In the genomic region with DNA sequence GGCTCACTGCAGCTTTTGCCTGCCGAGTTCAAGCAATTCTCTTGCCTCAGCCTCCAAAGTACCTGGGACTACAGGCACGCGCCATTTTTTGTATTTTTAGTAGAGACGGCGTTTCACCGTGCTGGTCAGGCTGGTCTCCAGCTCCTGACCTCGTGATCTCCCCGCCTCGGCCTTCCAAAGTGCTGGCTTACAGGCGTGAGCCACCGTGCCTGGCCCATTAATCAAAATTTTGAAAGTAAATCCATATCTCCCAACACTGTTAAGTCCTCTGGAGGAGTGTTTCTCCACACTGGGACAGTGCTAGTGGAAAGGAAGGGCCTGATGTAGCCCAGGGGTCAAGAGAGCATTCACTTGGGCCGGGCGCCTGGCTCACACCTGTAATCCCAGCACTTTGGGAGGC, we compare ENCODE assay signal across 23 cellular contexts.
"Had no signal": no experiment of that assay in that cellular context is flagged by ENCODE, and none has a peak within 500 bp of the region (broad histone marks: within the 10 kb centered on the region; RNA-seq: fewer than 3 reads in every experiment).

No MANE protein-coding gene starts in this region.

- H3K4me3 ChIP-seq: colonic mucosa, esophagus squamous epithelium, gastrocnemius medialis, heart right ventricle, left lung, lower lobe of right lung had no signal

- H3K9me3 ChIP-seq: colonic mucosa, gastrocnemius medialis had no signal

- H3K36me3 ChIP-seq: colonic mucosa, esophagus squamous epithelium, gastrocnemius medialis, heart right ventricle, left lung, lower lobe of right lung had no signal

- H3K4me3 Mint-ChIP-seq: dendritic cell treated with granulocyte-macrophage colony-stimulating factor and Interleukin-4, amounts not matched to agents 40 ng/mL and 50 ng/mL, for 4 days; effector memory CD8-positive, alpha-beta T cell; endodermal cell had no signal

- H3K4me1 ChIP-seq: colonic mucosa, esophagus squamous epithelium, gastrocnemius medialis, heart right ventricle, left lung, lower lobe of right lung had no signal

- DNase-seq: colonic mucosa; cortex of kidney; effector CD8-positive, alpha-beta T cell; effector memory CD8-positive, alpha-beta T cell; endodermal cell; erythroblast; esophagus squamous epithelium; foreskin fibroblast; foreskin melanocyte; gastrocnemius medialis; glutamatergic neuron; head of caudate nucleus; heart right ventricle; hippocampal formation; left cardiac atrium; left ventricle myocardium superior; lower lobe of right lung; mesendoderm; midbrain had no signal

- H3K27me3 Mint-ChIP-seq: dendritic cell treated with granulocyte-macrophage colony-stimulating factor and Interleukin-4, amounts not matched to agents 40 ng/mL and 50 ng/mL, for 4 days; effector memory CD8-positive, alpha-beta T cell had no signal

- H3K27ac ChIP-seq: colonic mucosa, epithelial cell of prostate, esophagus squamous epithelium, gastrocnemius medialis, heart right ventricle, left lung, lower lobe of right lung had no signal

- H3K27me3 ChIP-seq: colonic mucosa, esophagus squamous epithelium, gastrocnemius medialis, heart right ventricle, left lung had no signal

- H3K27ac Mint-ChIP-seq: dendritic cell treated with granulocyte-macrophage colony-stimulating factor and Interleukin-4, amounts not matched to agents 40 ng/mL and 50 ng/mL, for 4 days; effector memory CD8-positive, alpha-beta T cell; endodermal cell had no signal

- ATAC-seq: effector memory CD8-positive, alpha-beta T cell; esophagus mucosa; gastrocnemius medialis; heart right ventricle; left cardiac atrium; left lung; left ventricle myocardium superior; lower lobe of right lung had no signal
